Comparison of ENCODE assay signal across 10 cellular contexts in genomic region chr13:20126460-20127262, GRCh38. TPM values are rescaled to one million over a fixed set of nuclear protein-coding genes. Genes with fewer than 3 reads are reported as not detected.
DNase-seq lines count a peak whose midpoint lies in the region; ATAC-seq and TF ChIP-seq lines count a peak whose summit lies in the region.
"Had no signal": no experiment of that assay in that cellular context is flagged by ENCODE, and none has a peak within 500 bp of the region (broad histone marks: within the 10 kb centered on the region; RNA-seq: fewer than 3 reads in every experiment).

No MANE protein-coding gene starts in this region.

- H3K27me3 ChIP-seq in gastrocnemius medialis (no peaks in the 10 kb centered on the region), SJCRH30 (no peaks in the 10 kb centered on the region), thyroid gland (no peaks in the 10 kb centered on the region)

- intact Hi-C loops in Right ventricle myocardium inferior (cut with DNase I) (loop anchor here (2.0 to 5.0 kb wide), 2 partner anchors 34 to 44 kb away; partner anchors contain the start of gene GJA3), gastrocnemius medialis (cut with DNase I; ENCODE audit: low total_unique reads) (loop anchor here (5.0 kb wide), 1 partner anchor 44 kb away; no protein-coding TSS in a partner anchor), thyroid gland (cut with DNase I) (no loop called here)

- H3K4me1 ChIP-seq in HEK293 (ENCODE audit: control insufficient read depth, insufficient read depth, low read length) (no peaks in the 10 kb centered on the region; the same call in 1 of the 2 replicates), gastrocnemius medialis (peaks cover 15 to 16% of the 10 kb centered on the region in 2 donors), SJCRH30 (no peaks in the 10 kb centered on the region), thyroid gland (peaks cover 3 to 14% of the 10 kb centered on the region in 2 donors)

- ATAC-seq in Right ventricle myocardium inferior (peak; percentile 53), gastrocnemius medialis (peak; percentile 41 to 63), HG03045 (IDR thresholded peaks at IDR 0.05; ENCODE audit: unreplicated experiment) (no peak)

- in situ Hi-C loops in gastrocnemius medialis (cut with MboI; ENCODE audit: low sequenced_read_pairs in 4 of 4), result no loop called here

- H3K36me3 ChIP-seq in HEK293 (ENCODE audit: control insufficient read depth in 2 of 2, insufficient read depth in 1 of 2, low read length in 2 of 2) (no peaks in the 10 kb centered on the region), gastrocnemius medialis (no peaks in the 10 kb centered on the region), SJCRH30 (no peaks in the 10 kb centered on the region), thyroid gland (no peaks in the 10 kb centered on the region)
- H3K36me3 ChIP-seq: lower lobe of right lung, thoracic aorta had no signal

- 70 to 76% methylated on average over 15 to 16 of the region's 16 CpGs for WGBS in thyroid gland, 2 donors

- CTCF ChIA-PET in HEK293 (lab: Yijun Ruan, JAX), result interaction anchor here (0.6 to 1.0 kb wide), 3 partner anchors 10 to 141 kb away, joined by 3 to 4 read pairs (median 3); no protein-coding TSS in a partner anchor

- H3K27ac ChIP-seq in HEK293 (ENCODE audit: extremely low read depth, low read depth, low read length) (no peak overlapping the region), gastrocnemius medialis (peak overlapping the region; percentile 66 to 79 (median 72)), SJCRH30 (no peak overlapping the region), thyroid gland (no peak overlapping the region)

- H3K9me3 ChIP-seq in HEK293 (ENCODE audit: control insufficient read depth, insufficient read depth, low read depth, low read length) (no peaks in the 10 kb centered on the region), gastrocnemius medialis (no peaks in the 10 kb centered on the region), SJCRH30 (replicated peaks) (no peaks in the 10 kb centered on the region), thyroid gland (no peaks in the 10 kb centered on the region)
- H3K9me3 ChIP-seq: lower lobe of right lung, thoracic aorta had no signal

- no peak for TF ChIP-seq POLR2A in gastrocnemius medialis (IDR thresholded peaks at IDR 0.05)
- no peak for TF ChIP-seq POLR2A in thyroid gland (IDR thresholded peaks at IDR 0.05)

- DNase-seq in OCI-M1 (lab: John Stamatoyannopoulos, UW), result peak; percentile 5
- no peak for DNase-seq in Right ventricle myocardium inferior (ENCODE audit: missing footprints)
- DNase-seq in gastrocnemius medialis, result peak in 1 of 2 donors; percentile 34
- DNase-seq in SJCRH30, result no peak
- DNase-seq in thyroid gland, result no peak

- H3K4me3 ChIP-seq in HEK293 (ENCODE audit: low read depth, low read length) (no peak overlapping the region), gastrocnemius medialis (no peak overlapping the region), SJCRH30 (no peak overlapping the region), thyroid gland (replicated peaks in 1 of 3) (no peak overlapping the region)

- POLR2A ChIA-PET in HEK293 (lab: Yijun Ruan, JAX), result interaction anchor here (0.7 to 1.7 kb wide), 2 partner anchors 8 to 44 kb away, joined by 5 to 10 read pairs; no protein-coding TSS in a partner anchor

- TF ChIP-seq CTCF in HEK293 (tag by site-specific recombination; IDR thresholded peaks at IDR 0.05) (no peak), gastrocnemius medialis (IDR thresholded peaks at IDR 0.05 in 4 of 5, conservative IDR thresholded peaks at IDR 0.05 in 1 of 5) (no peak), thyroid gland (IDR thresholded peaks at IDR 0.05) (no peak)

TF ChIP-seq in HEK293, 187 proteins besides CTCF, POLR2A, EP300 and RAD21 (continues in another document):
- no peak for TF ChIP-seq ZBTB17 (tag by site-specific recombination; IDR thresholded peaks at IDR 0.05)
- TF ChIP-seq, protein P1, sequence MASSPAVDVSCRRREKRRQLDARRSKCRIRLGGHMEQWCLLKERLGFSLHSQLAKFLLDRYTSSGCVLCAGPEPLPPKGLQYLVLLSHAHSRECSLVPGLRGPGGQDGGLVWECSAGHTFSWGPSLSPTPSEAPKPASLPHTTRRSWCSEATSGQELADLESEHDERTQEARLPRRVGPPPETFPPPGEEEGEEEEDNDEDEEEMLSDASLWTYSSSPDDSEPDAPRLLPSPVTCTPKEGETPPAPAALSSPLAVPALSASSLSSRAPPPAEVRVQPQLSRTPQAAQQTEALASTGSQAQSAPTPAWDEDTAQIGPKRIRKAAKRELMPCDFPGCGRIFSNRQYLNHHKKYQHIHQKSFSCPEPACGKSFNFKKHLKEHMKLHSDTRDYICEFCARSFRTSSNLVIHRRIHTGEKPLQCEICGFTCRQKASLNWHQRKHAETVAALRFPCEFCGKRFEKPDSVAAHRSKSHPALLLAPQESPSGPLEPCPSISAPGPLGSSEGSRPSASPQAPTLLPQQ (tag by site-specific recombination; IDR thresholded peaks at IDR 0.05), result peak; percentile 90
- no peak for TF ChIP-seq ZSCAN23 (tag by site-specific recombination; IDR thresholded peaks at IDR 0.05)
- TF ChIP-seq ZNF791 (tag by site-specific recombination; IDR thresholded peaks at IDR 0.05), result no peak
- TF ChIP-seq ZNF19 (tag by site-specific recombination; IDR thresholded peaks at IDR 0.05; ENCODE audit: low read depth), result no peak
- TF ChIP-seq ZNF133 (tag by site-specific recombination; IDR thresholded peaks at IDR 0.05), result no peak
- TF ChIP-seq ZSCAN16 (tag by site-specific recombination; IDR thresholded peaks at IDR 0.05), result peak; percentile 80; the same call in 1 of the 2 replicates
- no peak for TF ChIP-seq ZNF335 (tag by site-specific recombination; conservative IDR thresholded peaks at IDR 0.05)
- no peak for TF ChIP-seq ZNF155 (tag by site-specific recombination; IDR thresholded peaks at IDR 0.05)
- TF ChIP-seq ZFP3 (tag by site-specific recombination; IDR thresholded peaks at IDR 0.05; ENCODE audit: low read depth), result no peak
- no peak for TF ChIP-seq ZNF214 (tag by site-specific recombination; IDR thresholded peaks at IDR 0.05; ENCODE audit: borderline replicate concordance)
- peak; percentile 23; the same call in 1 of the 2 replicates for TF ChIP-seq OVOL3 (tag by site-specific recombination; IDR thresholded peaks at IDR 0.05)
- TF ChIP-seq ZNF530 (tag by site-specific recombination; IDR thresholded peaks at IDR 0.05; ENCODE audit: low read depth), result no peak
- TF ChIP-seq, protein P2, sequence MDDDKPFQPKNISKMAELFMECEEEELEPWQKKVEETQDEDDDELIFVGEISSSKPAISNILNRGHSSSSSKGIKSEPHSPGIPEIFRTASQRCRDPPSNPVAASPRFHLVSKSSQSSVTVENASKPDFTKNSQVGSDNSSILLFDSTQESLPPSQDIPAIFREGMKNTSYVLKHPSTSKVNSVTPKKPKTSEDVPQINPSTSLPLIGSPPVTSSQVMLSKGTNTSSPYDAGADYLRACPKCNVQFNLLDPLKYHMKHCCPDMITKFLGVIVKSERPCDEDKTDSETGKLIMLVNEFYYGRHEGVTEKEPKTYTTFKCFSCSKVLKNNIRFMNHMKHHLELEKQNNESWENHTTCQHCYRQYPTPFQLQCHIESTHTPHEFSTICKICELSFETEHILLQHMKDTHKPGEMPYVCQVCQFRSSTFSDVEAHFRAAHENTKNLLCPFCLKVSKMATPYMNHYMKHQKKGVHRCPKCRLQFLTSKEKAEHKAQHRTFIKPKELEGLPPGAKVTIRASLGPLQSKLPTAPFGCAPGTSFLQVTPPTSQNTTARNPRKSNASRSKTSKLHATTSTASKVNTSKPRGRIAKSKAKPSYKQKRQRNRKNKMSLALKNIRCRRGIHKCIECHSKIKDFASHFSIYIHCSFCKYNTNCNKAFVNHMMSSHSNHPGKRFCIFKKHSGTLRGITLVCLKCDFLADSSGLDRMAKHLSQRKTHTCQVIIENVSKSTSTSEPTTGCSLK (tag by site-specific recombination; IDR thresholded peaks at IDR 0.05), result no peak
- TF ChIP-seq, protein P3, sequence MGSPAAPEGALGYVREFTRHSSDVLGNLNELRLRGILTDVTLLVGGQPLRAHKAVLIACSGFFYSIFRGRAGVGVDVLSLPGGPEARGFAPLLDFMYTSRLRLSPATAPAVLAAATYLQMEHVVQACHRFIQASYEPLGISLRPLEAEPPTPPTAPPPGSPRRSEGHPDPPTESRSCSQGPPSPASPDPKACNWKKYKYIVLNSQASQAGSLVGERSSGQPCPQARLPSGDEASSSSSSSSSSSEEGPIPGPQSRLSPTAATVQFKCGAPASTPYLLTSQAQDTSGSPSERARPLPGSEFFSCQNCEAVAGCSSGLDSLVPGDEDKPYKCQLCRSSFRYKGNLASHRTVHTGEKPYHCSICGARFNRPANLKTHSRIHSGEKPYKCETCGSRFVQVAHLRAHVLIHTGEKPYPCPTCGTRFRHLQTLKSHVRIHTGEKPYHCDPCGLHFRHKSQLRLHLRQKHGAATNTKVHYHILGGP (tag by site-specific recombination; IDR thresholded peaks at IDR 0.05), result no peak
- no peak for TF ChIP-seq ZBTB11 (tag by site-specific recombination; conservative IDR thresholded peaks at IDR 0.05; ENCODE audit: low read depth)
- TF ChIP-seq ZFP69B (tag by site-specific recombination; IDR thresholded peaks at IDR 0.05), result peak; percentile 87

RNA-seq across cellular contexts. Expression of gene GJA3, which starts 34.2 kb away (rescaled TPM):
- total RNA-seq in Right ventricle myocardium inferior, result 17.9 TPM
- total RNA-seq in gastrocnemius medialis, result not detected
- total RNA-seq in SJCRH30 (2014; rRNA removed; shearing (Covaris generic)), result not detected in 2 replicates
- total RNA-seq in thyroid gland, result under 1 TPM; 0.11 to 0.54 (median 0.41) TPM
- total RNA-seq: lower lobe of right lung, OCI-LY7 had no signal

Comparison
In these comparisons a context has a peak if more than half of its experiments do, and no peak if none do; other contexts are left out.
1. H3K27ac ChIP-seq: peak in gastrocnemius medialis (4 of 4); none in HEK293 (single experiment), SJCRH30 (single experiment) and thyroid gland (0 of 3).
2. RNA of gene GJA3, which starts 34.2 kb away (total RNA-seq): 17.9 TPM in Right ventricle myocardium inferior (single experiment); 0.11 to 0.54 TPM in thyroid gland, not detected in gastrocnemius medialis and not detected in SJCRH30; every median in the first group is over 10 times any median in the second.